11 cellular contexts compared by ENCODE assay signal in genomic region chr12:68497112-68497511, GRCh38.
DNase-seq lines count a peak whose midpoint lies in the region; ATAC-seq and TF ChIP-seq lines count a peak whose summit lies in the region.
"Had no signal": no experiment of that assay in that cellular context is flagged by ENCODE, and none has a peak within 500 bp of the region (broad histone marks: within the 10 kb centered on the region; RNA-seq: fewer than 3 reads in every experiment).

No MANE protein-coding gene starts in this region.

- no peak for TF ChIP-seq CTCF in esophagus muscularis mucosa (IDR thresholded peaks at IDR 0.05)

- no peaks in the 10 kb centered on the region for H3K9me3 ChIP-seq in esophagus muscularis mucosa

- H3K4me3 Mint-ChIP-seq in activated CD8-positive, alpha-beta memory T cell treated with anti-CD3 and anti-CD28 coated beads, Interleukin-2, amount 10 ng/mL, durations not matched to agents 7 days and 5 days = peak overlapping the region; percentile 58
- H3K4me3 Mint-ChIP-seq in activated T-helper 1 cell treated with anti-CD3 and anti-CD28 coated beads, Interleukin-12 subunit alpha, Interleukin-12 subunit beta, Interleukin-2, Interleukin-4 antibody, amounts not matched to agents 30 ng/mL and 10 ng/mL and 1 ng/mL, durations not matched to agents 14 hours and 24 hours and 36 hours = peak overlapping the region; percentile 66
- peak overlapping the region; percentile 67 for H3K4me3 Mint-ChIP-seq in stimulated activated effector memory CD8-positive, alpha-beta T cell treated with anti-CD3 and anti-CD28 coated beads, Interleukin-12 subunit alpha, Interleukin-12 subunit beta, amount 100 ng/mL, for 72 hours

- CTCF ChIA-PET in activated CD8-positive, alpha-beta memory T cell treated with anti-CD3 and anti-CD28 coated beads, Interleukin-2, amount 10 ng/mL, durations not matched to agents 7 days and 5 days (lab: Charles Lee) = interaction anchor here (1.2 to 1.4 kb wide), 4 partner anchors 16 to 148 kb away, joined by 3 to 6 read pairs (median 3); no protein-coding TSS in a partner anchor

- H3K27ac ChIP-seq in esophagus muscularis mucosa (replicated peaks in 1 of 4) = peak overlapping the region in 2 of 4 donors; percentile 8 to 12

- H3K36me3 ChIP-seq in esophagus muscularis mucosa = no peaks in the 10 kb centered on the region

- no peak for TF ChIP-seq EP300 in esophagus muscularis mucosa (IDR thresholded peaks at IDR 0.05)

- DNase-seq in activated CD8-positive, alpha-beta memory T cell treated with anti-CD3 and anti-CD28 coated beads, Interleukin-2, amount 10 ng/mL, durations not matched to agents 7 days and 5 days = no peak
- DNase-seq in activated CD8-positive, alpha-beta memory T cell treated with anti-CD3 and anti-CD28 coated beads, Interleukin-2, amount 50 U/mL, for 4 hours = no peak
- DNase-seq in activated T-helper 1 cell treated with anti-CD3 and anti-CD28 coated beads, Interleukin-12 subunit alpha, Interleukin-12 subunit beta, Interleukin-2, Interleukin-4 antibody, amounts not matched to agents 30 ng/mL and 10 ng/mL and 1 ng/mL, durations not matched to agents 14 hours and 24 hours and 36 hours (ENCODE audit: low spot score) = no peak
- no peak for DNase-seq in stimulated activated effector memory CD8-positive, alpha-beta T cell treated with anti-CD3 and anti-CD28 coated beads, Interleukin-12 subunit alpha, Interleukin-12 subunit beta, amount 100 ng/mL, for 72 hours (ENCODE audit: low spot score in 2 of 2)
- DNase-seq in HUDEP-2 (lab: John Stamatoyannopoulos, UW; ENCODE audit: unreplicated experiment in 76 of 76) (no peak), cortex of kidney (lab: John Stamatoyannopoulos, UW) (no peak), esophagus muscularis mucosa (ENCODE audit: extremely low spot score) (no peak)
- DNase-seq: activated CD8-positive, alpha-beta memory T cell treated with anti-CD3 and anti-CD28 coated beads, Interleukin-2, amount 50 U/mL, for 48 hours; NCI-H1105 treated with DMSO at 0.1 percent for 48 hours; NCI-H69 had no signal

- H3K36me3 Mint-ChIP-seq in activated CD8-positive, alpha-beta memory T cell treated with anti-CD3 and anti-CD28 coated beads, Interleukin-2, amount 10 ng/mL, durations not matched to agents 7 days and 5 days = peaks cover 7% of the 10 kb centered on the region
- peaks cover 6% of the 10 kb centered on the region for H3K36me3 Mint-ChIP-seq in activated T-helper 1 cell treated with anti-CD3 and anti-CD28 coated beads, Interleukin-12 subunit alpha, Interleukin-12 subunit beta, Interleukin-2, Interleukin-4 antibody, amounts not matched to agents 30 ng/mL and 10 ng/mL and 1 ng/mL, durations not matched to agents 14 hours and 24 hours and 36 hours (ENCODE audit: low read depth)
- peaks cover 12% of the 10 kb centered on the region for H3K36me3 Mint-ChIP-seq in stimulated activated effector memory CD8-positive, alpha-beta T cell treated with anti-CD3 and anti-CD28 coated beads, Interleukin-12 subunit alpha, Interleukin-12 subunit beta, amount 100 ng/mL, for 72 hours

- peaks cover 30% of the 10 kb centered on the region for H3K4me1 Mint-ChIP-seq in activated CD8-positive, alpha-beta memory T cell treated with anti-CD3 and anti-CD28 coated beads, Interleukin-2, amount 10 ng/mL, durations not matched to agents 7 days and 5 days
- H3K4me1 Mint-ChIP-seq in activated T-helper 1 cell treated with anti-CD3 and anti-CD28 coated beads, Interleukin-12 subunit alpha, Interleukin-12 subunit beta, Interleukin-2, Interleukin-4 antibody, amounts not matched to agents 30 ng/mL and 10 ng/mL and 1 ng/mL, durations not matched to agents 14 hours and 24 hours and 36 hours (ENCODE audit: low read depth) = peaks cover 40% of the 10 kb centered on the region
- H3K4me1 Mint-ChIP-seq in stimulated activated effector memory CD8-positive, alpha-beta T cell treated with anti-CD3 and anti-CD28 coated beads, Interleukin-12 subunit alpha, Interleukin-12 subunit beta, amount 100 ng/mL, for 72 hours = peaks cover 41% of the 10 kb centered on the region

- peak; percentile 69 for ATAC-seq in activated CD8-positive, alpha-beta memory T cell treated with anti-CD3 and anti-CD28 coated beads, Interleukin-2, amount 10 ng/mL, durations not matched to agents 7 days and 5 days
- peak; percentile 52 for ATAC-seq in HG02884 (IDR thresholded peaks at IDR 0.05; ENCODE audit: unreplicated experiment)
- peak; percentile 89 for ATAC-seq in stimulated activated effector memory CD8-positive, alpha-beta T cell treated with anti-CD3 and anti-CD28 coated beads, Interleukin-12 subunit alpha, Interleukin-12 subunit beta, amount 100 ng/mL, for 72 hours

- H3K9me3 Mint-ChIP-seq in activated CD8-positive, alpha-beta memory T cell treated with anti-CD3 and anti-CD28 coated beads, Interleukin-2, amount 10 ng/mL, durations not matched to agents 7 days and 5 days (ENCODE audit: low read depth) = no peaks in the 10 kb centered on the region
- peaks cover 3% of the 10 kb centered on the region for H3K9me3 Mint-ChIP-seq in activated T-helper 1 cell treated with anti-CD3 and anti-CD28 coated beads, Interleukin-12 subunit alpha, Interleukin-12 subunit beta, Interleukin-2, Interleukin-4 antibody, amounts not matched to agents 30 ng/mL and 10 ng/mL and 1 ng/mL, durations not matched to agents 14 hours and 24 hours and 36 hours
- no peaks in the 10 kb centered on the region for H3K9me3 Mint-ChIP-seq in stimulated activated effector memory CD8-positive, alpha-beta T cell treated with anti-CD3 and anti-CD28 coated beads, Interleukin-12 subunit alpha, Interleukin-12 subunit beta, amount 100 ng/mL, for 72 hours

- no peaks in the 10 kb centered on the region for H3K27me3 ChIP-seq in esophagus muscularis mucosa

- intact Hi-C loops in activated T-helper 1 cell treated with anti-CD3 and anti-CD28 coated beads, Interleukin-12 subunit alpha, Interleukin-12 subunit beta, Interleukin-2, Interleukin-4 antibody, amounts not matched to agents 30 ng/mL and 10 ng/mL and 1 ng/mL, durations not matched to agents 14 hours and 24 hours and 36 hours (cut with micrococcal nuclease) = loop anchor here (1.0 to 10.0 kb wide), 13 partner anchors 16 to 455 kb away; partner anchors contain the start of genes MDM2, NUP107, RAP1B and SLC35E3
- intact Hi-C loops in esophagus muscularis mucosa (cut with DNase I) = no loop called here

- H3K4me3 ChIP-seq in esophagus muscularis mucosa = no peak overlapping the region

- H3K27ac Mint-ChIP-seq in activated CD8-positive, alpha-beta memory T cell treated with anti-CD3 and anti-CD28 coated beads, Interleukin-2, amount 10 ng/mL, durations not matched to agents 7 days and 5 days = peak overlapping the region; percentile 86
- peak overlapping the region; percentile 94 for H3K27ac Mint-ChIP-seq in activated T-helper 1 cell treated with anti-CD3 and anti-CD28 coated beads, Interleukin-12 subunit alpha, Interleukin-12 subunit beta, Interleukin-2, Interleukin-4 antibody, amounts not matched to agents 30 ng/mL and 10 ng/mL and 1 ng/mL, durations not matched to agents 14 hours and 24 hours and 36 hours
- H3K27ac Mint-ChIP-seq in stimulated activated effector memory CD8-positive, alpha-beta T cell treated with anti-CD3 and anti-CD28 coated beads, Interleukin-12 subunit alpha, Interleukin-12 subunit beta, amount 100 ng/mL, for 72 hours = peak overlapping the region; percentile 97

- no peak for TF ChIP-seq POLR2A in esophagus muscularis mucosa (IDR thresholded peaks at IDR 0.05; ENCODE audit: low read depth)

- 90% methylated on average over 4 of the region's 4 CpGs for WGBS in esophagus muscularis mucosa

- H3K4me1 ChIP-seq in esophagus muscularis mucosa = peaks cover 4 to 30% (median 17%) of the 10 kb centered on the region in 4 donors

- H3K27me3 Mint-ChIP-seq in activated CD8-positive, alpha-beta memory T cell treated with anti-CD3 and anti-CD28 coated beads, Interleukin-2, amount 10 ng/mL, durations not matched to agents 7 days and 5 days = no peaks in the 10 kb centered on the region
- H3K27me3 Mint-ChIP-seq in activated T-helper 1 cell treated with anti-CD3 and anti-CD28 coated beads, Interleukin-12 subunit alpha, Interleukin-12 subunit beta, Interleukin-2, Interleukin-4 antibody, amounts not matched to agents 30 ng/mL and 10 ng/mL and 1 ng/mL, durations not matched to agents 14 hours and 24 hours and 36 hours (ENCODE audit: insufficient read depth) = no peaks in the 10 kb centered on the region
